In genomic region chr12:39390752-39391151, GRCh38 we compare ENCODE assay signal across 30 cellular contexts.
"Had no signal": no experiment of that assay in that cellular context is flagged by ENCODE, and none has a peak within 500 bp of the region (broad histone marks: within the 10 kb centered on the region; RNA-seq: fewer than 3 reads in every experiment).

No MANE protein-coding gene starts in this region.

- H3K36me3 ChIP-seq: adrenal gland, breast epithelium, gastrocnemius medialis had no signal

- H3K27me3 ChIP-seq: adrenal gland, breast epithelium, gastrocnemius medialis had no signal

- H3K9me3 Mint-ChIP-seq: activated CD4-positive, alpha-beta memory T cell treated with anti-CD3 and anti-CD28 coated beads for 36 hours; activated CD4-positive, alpha-beta T cell treated with anti-CD3 and anti-CD28 coated beads, Interleukin-2, amount 10 ng/mL, durations not matched to agents 24 days and 14 days; activated naive CD4-positive, alpha-beta T cell treated with anti-CD3 and anti-CD28 coated beads for 36 hours; activated naive CD4-positive, alpha-beta T cell treated with anti-CD3 and anti-CD28 coated beads, Interleukin-2, amount 50 U/mL, for 24 hours; activated naive CD8-positive, alpha-beta T cell treated with anti-CD3 and anti-CD28 coated beads, Interleukin-2, amount 50 U/mL, for 24 hours; activated T-helper 1 cell treated with anti-CD3 and anti-CD28 coated beads, Interleukin-12 subunit alpha, Interleukin-12 subunit beta, Interleukin-2, Interleukin-4 antibody, amounts not matched to agents 30 ng/mL and 10 ng/mL and 1 ng/mL, durations not matched to agents 14 hours and 24 hours and 36 hours; activated T-helper 2 cell treated with anti-CD3 and anti-CD28 coated beads, Interferon-gamma antibody, Interleukin-2, Interleukin-4, amounts not matched to agents 10 μg/mL and 5 μg/mL and 100 μg/mL, durations not matched to agents 14 hours and 24 hours and 36 hours; central memory CD8-positive, alpha-beta T cell had no signal

- H3K4me1 Mint-ChIP-seq: activated CD4-positive, alpha-beta T cell treated with anti-CD3 and anti-CD28 coated beads for 36 hours; activated CD4-positive, alpha-beta T cell treated with anti-CD3 and anti-CD28 coated beads, Interleukin-2, amount 10 ng/mL, durations not matched to agents 24 days and 14 days; activated naive CD4-positive, alpha-beta T cell treated with anti-CD3 and anti-CD28 coated beads, Interleukin-2, amount 50 U/mL, for 24 hours; activated naive CD8-positive, alpha-beta T cell treated with anti-CD3 and anti-CD28 coated beads for 36 hours; activated naive CD8-positive, alpha-beta T cell treated with anti-CD3 and anti-CD28 coated beads, Interleukin-2, amount 50 U/mL, for 24 hours had no signal

- H3K27ac Mint-ChIP-seq: activated CD4-positive, alpha-beta memory T cell treated with anti-CD3 and anti-CD28 coated beads for 36 hours; activated CD4-positive, alpha-beta T cell treated with anti-CD3 and anti-CD28 coated beads for 36 hours; activated CD4-positive, alpha-beta T cell treated with anti-CD3 and anti-CD28 coated beads, Interleukin-2, amount 10 ng/mL, durations not matched to agents 24 days and 14 days; activated CD8-positive, alpha-beta memory T cell treated with anti-CD3 and anti-CD28 coated beads, Interleukin-2, amount 10 ng/mL, durations not matched to agents 7 days and 5 days; activated CD8-positive, alpha-beta T cell treated with anti-CD3 and anti-CD28 coated beads, Interleukin-2, amount 10 ng/mL, durations not matched to agents 7 days and 5 days; activated naive CD4-positive, alpha-beta T cell treated with anti-CD3 and anti-CD28 coated beads for 36 hours; activated naive CD4-positive, alpha-beta T cell treated with anti-CD3 and anti-CD28 coated beads, Interleukin-2, amount 50 U/mL, for 24 hours; activated naive CD8-positive, alpha-beta T cell treated with anti-CD3 and anti-CD28 coated beads for 36 hours; activated naive CD8-positive, alpha-beta T cell treated with anti-CD3 and anti-CD28 coated beads, Interleukin-2, amount 50 U/mL, for 24 hours; activated T-helper 1 cell treated with anti-CD3 and anti-CD28 coated beads, Interleukin-12 subunit alpha, Interleukin-12 subunit beta, Interleukin-2, Interleukin-4 antibody, amounts not matched to agents 30 ng/mL and 10 ng/mL and 1 ng/mL, durations not matched to agents 14 hours and 24 hours and 36 hours; activated T-helper 2 cell treated with anti-CD3 and anti-CD28 coated beads, Interferon-gamma antibody, Interleukin-2, Interleukin-4, amounts not matched to agents 10 μg/mL and 5 μg/mL and 100 μg/mL, durations not matched to agents 14 hours and 24 hours and 36 hours had no signal

- H3K27ac ChIP-seq: adrenal gland, breast epithelium, gastrocnemius medialis had no signal

- ATAC-seq: activated CD4-positive, alpha-beta T cell treated with anti-CD3 and anti-CD28 coated beads for 36 hours; activated CD8-positive, alpha-beta memory T cell treated with anti-CD3 and anti-CD28 coated beads, Interleukin-2, amount 10 ng/mL, durations not matched to agents 7 days and 5 days; activated CD8-positive, alpha-beta T cell treated with anti-CD3 and anti-CD28 coated beads, Interleukin-2, amount 10 ng/mL, durations not matched to agents 7 days and 5 days; activated naive CD8-positive, alpha-beta T cell treated with anti-CD3 and anti-CD28 coated beads, Interleukin-2, amount 50 U/mL, for 24 hours; gastrocnemius medialis; SK-N-SH treated with all-trans-retinoic acid at 6 μM for 48 hours had no signal

- H3K4me3 ChIP-seq: adrenal gland, breast epithelium, gastrocnemius medialis had no signal

- H3K27me3 Mint-ChIP-seq: activated CD4-positive, alpha-beta memory T cell treated with anti-CD3 and anti-CD28 coated beads for 36 hours; activated CD4-positive, alpha-beta T cell treated with anti-CD3 and anti-CD28 coated beads for 36 hours; activated CD4-positive, alpha-beta T cell treated with anti-CD3 and anti-CD28 coated beads, Interleukin-2, amount 10 ng/mL, durations not matched to agents 24 days and 14 days; activated CD8-positive, alpha-beta memory T cell treated with anti-CD3 and anti-CD28 coated beads, Interleukin-2, amount 10 ng/mL, durations not matched to agents 7 days and 5 days; activated naive CD4-positive, alpha-beta T cell treated with anti-CD3 and anti-CD28 coated beads, Interleukin-2, amount 50 U/mL, for 24 hours; activated naive CD8-positive, alpha-beta T cell treated with anti-CD3 and anti-CD28 coated beads for 36 hours; activated naive CD8-positive, alpha-beta T cell treated with anti-CD3 and anti-CD28 coated beads, Interleukin-2, amount 50 U/mL, for 24 hours; brain; central memory CD8-positive, alpha-beta T cell had no signal

- H3K4me1 ChIP-seq: adrenal gland, breast epithelium, gastrocnemius medialis had no signal

- DNase-seq: activated CD4-positive, alpha-beta memory T cell treated with anti-CD3 and anti-CD28 coated beads for 36 hours; activated CD4-positive, alpha-beta T cell treated with anti-CD3 and anti-CD28 coated beads for 36 hours; activated CD4-positive, alpha-beta T cell treated with anti-CD3 and anti-CD28 coated beads, Interleukin-2, amount 10 ng/mL, durations not matched to agents 24 days and 14 days; activated CD4-positive, CD25-positive, alpha-beta regulatory T cell; activated CD4-positive, CD25-positive, alpha-beta regulatory T cell treated with anti-CD3 and anti-CD28 coated beads, Interleukin-2, amount 50 U/mL, for 72 hours; activated CD8-positive, alpha-beta memory T cell treated with anti-CD3 and anti-CD28 coated beads, Interleukin-2, amount 10 ng/mL, durations not matched to agents 7 days and 5 days; activated CD8-positive, alpha-beta memory T cell treated with anti-CD3 and anti-CD28 coated beads, Interleukin-2, amount 50 U/mL, for 4 hours; activated CD8-positive, alpha-beta T cell treated with anti-CD3 and anti-CD28 coated beads, Interleukin-2, amount 10 ng/mL, durations not matched to agents 7 days and 5 days; activated effector memory CD4-positive, alpha-beta T cell treated with anti-CD3 and anti-CD28 coated beads, Interleukin-2, amount 50 U/mL, for 16 hours; activated naive CD4-positive, alpha-beta T cell treated with anti-CD3 and anti-CD28 coated beads for 36 hours; activated naive CD8-positive, alpha-beta T cell treated with anti-CD3 and anti-CD28 coated beads for 36 hours; activated naive CD8-positive, alpha-beta T cell treated with anti-CD3 and anti-CD28 coated beads, Interleukin-2, amount 50 U/mL, for 24 hours; activated T-cell treated with anti-CD3 and anti-CD28 coated beads, Interleukin-2, amount 50 U/mL, for 1 hour; activated T-cell treated with anti-CD3 and anti-CD28 coated beads, Interleukin-2, amount 50 U/mL, for 48 hours; adrenal gland; amygdala; aorta; effector CD8-positive, alpha-beta T cell; foreskin fibroblast; gastrocnemius medialis; glutamatergic neuron; T-helper 1 cell; T-helper 2 cell had no signal

- H3K4me3 Mint-ChIP-seq: activated CD4-positive, alpha-beta memory T cell treated with anti-CD3 and anti-CD28 coated beads for 36 hours; activated CD4-positive, alpha-beta T cell treated with anti-CD3 and anti-CD28 coated beads for 36 hours; activated CD4-positive, alpha-beta T cell treated with anti-CD3 and anti-CD28 coated beads, Interleukin-2, amount 10 ng/mL, durations not matched to agents 24 days and 14 days; activated CD8-positive, alpha-beta memory T cell treated with anti-CD3 and anti-CD28 coated beads, Interleukin-2, amount 10 ng/mL, durations not matched to agents 7 days and 5 days; activated CD8-positive, alpha-beta T cell treated with anti-CD3 and anti-CD28 coated beads, Interleukin-2, amount 10 ng/mL, durations not matched to agents 7 days and 5 days; activated naive CD4-positive, alpha-beta T cell treated with anti-CD3 and anti-CD28 coated beads for 36 hours; activated naive CD4-positive, alpha-beta T cell treated with anti-CD3 and anti-CD28 coated beads, Interleukin-2, amount 50 U/mL, for 24 hours; activated naive CD8-positive, alpha-beta T cell treated with anti-CD3 and anti-CD28 coated beads for 36 hours; activated naive CD8-positive, alpha-beta T cell treated with anti-CD3 and anti-CD28 coated beads, Interleukin-2, amount 50 U/mL, for 24 hours; activated T-helper 1 cell treated with anti-CD3 and anti-CD28 coated beads, Interleukin-12 subunit alpha, Interleukin-12 subunit beta, Interleukin-2, Interleukin-4 antibody, amounts not matched to agents 30 ng/mL and 10 ng/mL and 1 ng/mL, durations not matched to agents 14 hours and 24 hours and 36 hours; central memory CD8-positive, alpha-beta T cell had no signal

- H3K9me3 ChIP-seq: adrenal gland, breast epithelium, gastrocnemius medialis had no signal
